9 cellular contexts compared by ENCODE assay signal in the genomic region with DNA sequence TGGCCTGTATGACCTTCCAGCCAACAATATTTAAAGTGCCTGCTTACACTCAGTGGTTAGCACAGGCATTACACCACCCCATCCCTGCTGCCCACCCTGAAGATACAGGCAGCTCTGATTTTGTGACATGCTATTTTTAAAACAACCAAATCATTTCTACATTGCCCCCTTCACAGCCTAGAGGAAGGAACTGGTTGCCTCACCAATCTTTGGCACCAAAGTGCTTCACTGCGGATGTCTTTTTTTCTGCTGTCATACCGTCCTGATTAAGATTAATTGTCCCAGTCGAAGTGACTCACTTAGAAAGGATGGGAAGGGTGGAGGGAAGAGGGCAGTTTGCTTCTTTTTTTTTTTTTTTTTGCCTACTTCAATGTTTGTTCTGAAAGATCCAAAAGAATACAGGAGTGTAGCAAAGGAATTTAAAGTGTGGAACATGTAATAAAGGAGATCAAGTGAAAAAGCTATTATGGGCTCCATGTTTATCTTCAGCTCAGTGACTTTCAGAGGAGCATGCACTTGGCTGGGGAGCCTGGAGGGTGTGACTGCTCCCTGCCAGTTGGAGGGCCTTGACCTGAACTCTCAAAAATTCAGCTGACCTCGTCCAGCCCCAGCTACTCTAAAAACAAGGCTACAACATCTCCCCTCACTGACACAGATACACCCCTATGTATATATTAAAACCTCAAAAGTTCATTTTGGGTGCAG.
A peak's percentile ranks its signal among the peaks of the same experiment; 100 is the strongest.
DNase-seq lines count a peak whose midpoint lies in the region; TF ChIP-seq lines count a peak whose summit lies in the region.
"Had no signal": no experiment of that assay in that cellular context is flagged by ENCODE, and none has a peak within 500 bp of the region (broad histone marks: within the 10 kb centered on the region; RNA-seq: fewer than 3 reads in every experiment).

No MANE protein-coding gene starts in this region.

- no peaks in the 10 kb centered on the region for H4K20me1 ChIP-seq in BLaER1 treated with 17β-estradiol and CSF1 and Interleukin-3, amounts not matched to agents 10 nM and 100 nM

- peak overlapping the region in 8 of 11 experiments; percentile 23 to 66 (median 53); a peak in 11 of 22 replicates for H3K9ac ChIP-seq in BLaER1 treated with 17β-estradiol and CSF1 and Interleukin-3, amounts not matched to agents 10 nM and 100 nM

- H3K4me1 ChIP-seq in BLaER1 treated with 17β-estradiol and CSF1 and Interleukin-3, amounts not matched to agents 10 nM and 100 nM, result peaks cover 46 to 91% (median 68%) of the 10 kb centered on the region in 10 experiments
- peaks cover 37 to 98% (median 84%) of the 10 kb centered on the region in 4 donors for H3K4me1 ChIP-seq in esophagus muscularis mucosa
- no peaks in the 10 kb centered on the region for H3K4me1 ChIP-seq in effector memory CD4-positive, alpha-beta T cell (ENCODE audit: control insufficient read depth, insufficient read depth, low read length, poor library complexity, severe bottlenecking)

- H3K4me2 ChIP-seq in BLaER1 treated with 17β-estradiol and CSF1 and Interleukin-3, amounts not matched to agents 10 nM and 100 nM, result peak overlapping the region; percentile 54 to 96 (median 80)

- intact Hi-C loops in esophagus muscularis mucosa (cut with DNase I), result loop anchor here (5.0 to 10.0 kb wide), 4 partner anchors 66 to 669 kb away; no protein-coding TSS in a partner anchor
- intact Hi-C loops in activated naive CD4-positive, alpha-beta T cell treated with anti-CD3 and anti-CD28 coated beads for 36 hours (cut with micrococcal nuclease), result no loop called here

- H3K27me3 ChIP-seq in BLaER1 treated with 17β-estradiol and CSF1 and Interleukin-3, amounts not matched to agents 10 nM and 100 nM, result peaks cover 0 to 60% (median 0%) of the 10 kb centered on the region in 11 experiments; a peak in 4 of 22 replicates
- H3K27me3 ChIP-seq in esophagus muscularis mucosa, result no peaks in the 10 kb centered on the region
- H3K27me3 ChIP-seq in effector memory CD4-positive, alpha-beta T cell (replicated peaks; ENCODE audit: control insufficient read depth, insufficient read depth, low read length, poor library complexity, severe bottlenecking), result no peaks in the 10 kb centered on the region

- 6% methylated on average over 4 of the region's 4 CpGs for WGBS in esophagus muscularis mucosa

- H3K36me3 Mint-ChIP-seq in osteocyte (ENCODE audit: unreplicated experiment), result peaks cover 1% of the 10 kb centered on the region
- no peaks in the 10 kb centered on the region for H3K36me3 Mint-ChIP-seq in activated naive CD4-positive, alpha-beta T cell treated with anti-CD3 and anti-CD28 coated beads for 36 hours (ENCODE audit: low read depth)
- H3K36me3 Mint-ChIP-seq: activated naive CD4-positive, alpha-beta T cell treated with anti-CD3 and anti-CD28 coated beads, Interleukin-2, amount 50 U/mL, for 24 hours had no signal

- H3K4me1 Mint-ChIP-seq in osteocyte (ENCODE audit: unreplicated experiment), result peaks cover 62% of the 10 kb centered on the region
- no peaks in the 10 kb centered on the region for H3K4me1 Mint-ChIP-seq in activated naive CD4-positive, alpha-beta T cell treated with anti-CD3 and anti-CD28 coated beads for 36 hours (ENCODE audit: low read depth)
- H3K4me1 Mint-ChIP-seq: activated naive CD4-positive, alpha-beta T cell treated with anti-CD3 and anti-CD28 coated beads, Interleukin-2, amount 50 U/mL, for 24 hours had no signal

- TF ChIP-seq POLR2A in esophagus muscularis mucosa (IDR thresholded peaks at IDR 0.05; ENCODE audit: low read depth), result no peak

- H3K4me3 Mint-ChIP-seq in osteocyte (ENCODE audit: unreplicated experiment), result no peak overlapping the region
- H3K4me3 Mint-ChIP-seq in activated naive CD4-positive, alpha-beta T cell treated with anti-CD3 and anti-CD28 coated beads for 36 hours, result no peak overlapping the region
- H3K4me3 Mint-ChIP-seq: activated naive CD4-positive, alpha-beta T cell treated with anti-CD3 and anti-CD28 coated beads, Interleukin-2, amount 50 U/mL, for 24 hours had no signal

- TF ChIP-seq CTCF in esophagus muscularis mucosa (IDR thresholded peaks at IDR 0.05), result peak in 1 of 3 experiments; percentile 33
- TF ChIP-seq CTCF in osteocyte (IDR thresholded peaks at IDR 0.05), result no peak

- peak overlapping the region in 9 of 11 experiments; percentile 50 to 88 (median 79); a peak in 18 of 22 replicates for H3K27ac ChIP-seq in BLaER1 treated with 17β-estradiol and CSF1 and Interleukin-3, amounts not matched to agents 10 nM and 100 nM
- H3K27ac ChIP-seq in esophagus muscularis mucosa (replicated peaks in 1 of 4), result peak overlapping the region; percentile 82 to 86 (median 84)
- H3K27ac ChIP-seq in effector memory CD4-positive, alpha-beta T cell (ENCODE audit: insufficient read depth, low read length, poor library complexity, severe bottlenecking), result no peak overlapping the region

- CTCF ChIA-PET in activated naive CD4-positive, alpha-beta T cell treated with anti-CD3 and anti-CD28 coated beads for 36 hours (lab: Charles Lee), result interaction anchor here (1.0 kb wide), 1 partner anchor 14 kb away, joined by 4 read pairs; no protein-coding TSS in a partner anchor

- H3K9me3 Mint-ChIP-seq in osteocyte (ENCODE audit: unreplicated experiment), result no peaks in the 10 kb centered on the region
- no peaks in the 10 kb centered on the region for H3K9me3 Mint-ChIP-seq in activated naive CD4-positive, alpha-beta T cell treated with anti-CD3 and anti-CD28 coated beads for 36 hours
- H3K9me3 Mint-ChIP-seq: activated naive CD4-positive, alpha-beta T cell treated with anti-CD3 and anti-CD28 coated beads, Interleukin-2, amount 50 U/mL, for 24 hours had no signal

- no peaks in the 10 kb centered on the region for H3K36me3 ChIP-seq in BLaER1 treated with 17β-estradiol and CSF1 and Interleukin-3, amounts not matched to agents 10 nM and 100 nM
- H3K36me3 ChIP-seq in esophagus muscularis mucosa, result no peaks in the 10 kb centered on the region
- H3K36me3 ChIP-seq in effector memory CD4-positive, alpha-beta T cell (ENCODE audit: control insufficient read depth, insufficient read depth, low read length), result no peaks in the 10 kb centered on the region

- DNase-seq in NOMO-1 (lab: John Stamatoyannopoulos, UW; ENCODE audit: unreplicated experiment in 2 of 2) (peak; percentile 90 to 93), esophagus muscularis mucosa (ENCODE audit: extremely low spot score) (peak; percentile 91), osteocyte (ENCODE audit: extremely low spot score, unreplicated experiment) (no peak)
- no peak for DNase-seq in activated naive CD4-positive, alpha-beta T cell treated with anti-CD3 and anti-CD28 coated beads for 36 hours
- DNase-seq in stimulated activated CD4-positive, alpha-beta T cell treated with anti-CD3 and anti-CD28 coated beads, Interleukin-4, amount 100 ng/mL, for 4 hours, result no peak
- DNase-seq in activated CD8-positive, alpha-beta memory T cell treated with anti-CD3 and anti-CD28 coated beads, Interleukin-2, amount 50 U/mL, for 48 hours, result no peak
- DNase-seq in effector memory CD4-positive, alpha-beta T cell, result no peak

- H3K4me3 ChIP-seq in BLaER1 treated with 17β-estradiol and CSF1 and Interleukin-3, amounts not matched to agents 10 nM and 100 nM, result peak overlapping the region in 2 of 10 experiments; percentile 25 to 31; a peak in 2 of 20 replicates
- H3K4me3 ChIP-seq in esophagus muscularis mucosa, result peak overlapping the region in 1 of 4 donors; percentile 1
- no peak overlapping the region for H3K4me3 ChIP-seq in effector memory CD4-positive, alpha-beta T cell (ENCODE audit: insufficient read depth, low read depth, low read length, poor library complexity, severe bottlenecking)

- no peaks in the 10 kb centered on the region for H3K27me3 Mint-ChIP-seq in osteocyte (ENCODE audit: unreplicated experiment)
- H3K27me3 Mint-ChIP-seq in activated naive CD4-positive, alpha-beta T cell treated with anti-CD3 and anti-CD28 coated beads for 36 hours (ENCODE audit: low read depth), result no peaks in the 10 kb centered on the region
- H3K27me3 Mint-ChIP-seq: activated naive CD4-positive, alpha-beta T cell treated with anti-CD3 and anti-CD28 coated beads, Interleukin-2, amount 50 U/mL, for 24 hours had no signal

- H3K27ac Mint-ChIP-seq in osteocyte (ENCODE audit: unreplicated experiment), result peak overlapping the region; percentile 58
- H3K27ac Mint-ChIP-seq in activated naive CD4-positive, alpha-beta T cell treated with anti-CD3 and anti-CD28 coated beads for 36 hours, result no peak overlapping the region
- H3K27ac Mint-ChIP-seq: activated naive CD4-positive, alpha-beta T cell treated with anti-CD3 and anti-CD28 coated beads, Interleukin-2, amount 50 U/mL, for 24 hours had no signal

- H3K9me3 ChIP-seq in BLaER1 treated with 17β-estradiol and CSF1 and Interleukin-3, amounts not matched to agents 10 nM and 100 nM (replicated peaks in 1 of 11), result peaks cover 0 to 6% (median 0%) of the 10 kb centered on the region in 11 experiments; a peak in 1 of 22 replicates
- no peaks in the 10 kb centered on the region for H3K9me3 ChIP-seq in esophagus muscularis mucosa
- H3K9me3 ChIP-seq in effector memory CD4-positive, alpha-beta T cell (ENCODE audit: control insufficient read depth, low read length), result no peaks in the 10 kb centered on the region

- no peak for TF ChIP-seq EP300 in esophagus muscularis mucosa (IDR thresholded peaks at IDR 0.05)

Comparison
In these comparisons a context has a peak if more than half of its experiments do, and no peak if none do; other contexts are left out.
1. DNase-seq: peak in NOMO-1 (2 of 2) and esophagus muscularis mucosa (single experiment); none in osteocyte (single experiment), activated naive CD4-positive, alpha-beta T cell treated with anti-CD3 and anti-CD28 coated beads for 36 hours (single experiment), stimulated activated CD4-positive, alpha-beta T cell treated with anti-CD3 and anti-CD28 coated beads, Interleukin-4, amount 100 ng/mL, for 4 hours (0 of 2), activated CD8-positive, alpha-beta memory T cell treated with anti-CD3 and anti-CD28 coated beads, Interleukin-2, amount 50 U/mL, for 48 hours (single experiment) and effector memory CD4-positive, alpha-beta T cell (0 of 3).